30 cellular contexts compared by ENCODE assay signal in genomic region chr1:228292609-228292911, GRCh38.
"Had no signal": no experiment of that assay in that cellular context is flagged by ENCODE, and none has a peak within 500 bp of the region (broad histone marks: within the 10 kb centered on the region; RNA-seq: fewer than 3 reads in every experiment).

No MANE protein-coding gene starts in this region.

- H3K27me3 Mint-ChIP-seq: activated CD8-positive, alpha-beta T cell treated with anti-CD3 and anti-CD28 coated beads for 36 hours; dendritic cell treated with granulocyte-macrophage colony-stimulating factor and Interleukin-4, amounts not matched to agents 40 ng/mL and 50 ng/mL, for 4 days; naive thymus-derived CD4-positive, alpha-beta T cell; stimulated activated naive B cell treated with anti-CD40 and anti-IgM and Interleukin-4, amounts not matched to agents 10 μg/mL and 1 μg/mL and 100 μg/mL, for 72 hours; T-helper 17 cell had no signal

- H3K4me2 ChIP-seq: hepatocyte had no signal

- H3K27me3 ChIP-seq: esophagus squamous epithelium, hepatocyte, neutrophil, sigmoid colon, stomach, thyroid gland, upper lobe of left lung had no signal

- H2AFZ ChIP-seq: hepatocyte had no signal

- ATAC-seq: activated CD8-positive, alpha-beta T cell treated with anti-CD3 and anti-CD28 coated beads for 36 hours; naive thymus-derived CD4-positive, alpha-beta T cell; SK-N-SH treated with all-trans-retinoic acid at 6 μM for 48 hours; stimulated activated naive B cell treated with anti-CD40 and anti-IgM and Interleukin-4, amounts not matched to agents 10 μg/mL and 1 μg/mL and 100 μg/mL, for 72 hours; T-helper 17 cell; WTC11 had no signal

- H3K4me3 Mint-ChIP-seq: activated CD8-positive, alpha-beta T cell treated with anti-CD3 and anti-CD28 coated beads for 36 hours; activated naive CD4-positive, alpha-beta T cell treated with anti-CD3 and anti-CD28 coated beads for 36 hours; dendritic cell treated with granulocyte-macrophage colony-stimulating factor and Interleukin-4, amounts not matched to agents 40 ng/mL and 50 ng/mL, for 4 days; memory B cell; naive thymus-derived CD4-positive, alpha-beta T cell; stimulated activated naive B cell treated with anti-CD40 and anti-IgM and Interleukin-4, amounts not matched to agents 10 μg/mL and 1 μg/mL and 100 μg/mL, for 72 hours; T-helper 17 cell; WTC11 had no signal

- H3K79me2 ChIP-seq: hepatocyte had no signal

- H3K4me1 ChIP-seq: esophagus squamous epithelium, sigmoid colon, stomach, thyroid gland, upper lobe of left lung had no signal

- H3K9me3 ChIP-seq: esophagus squamous epithelium, neutrophil, sigmoid colon, thyroid gland, upper lobe of left lung had no signal

- H3K4me1 Mint-ChIP-seq: WTC11 had no signal

- H3K36me3 ChIP-seq: neutrophil, sigmoid colon, thyroid gland had no signal

- H3K27ac Mint-ChIP-seq: activated CD8-positive, alpha-beta T cell treated with anti-CD3 and anti-CD28 coated beads for 36 hours; activated naive CD4-positive, alpha-beta T cell treated with anti-CD3 and anti-CD28 coated beads for 36 hours; dendritic cell treated with granulocyte-macrophage colony-stimulating factor and Interleukin-4, amounts not matched to agents 40 ng/mL and 50 ng/mL, for 4 days; memory B cell; stimulated activated naive B cell treated with anti-CD40 and anti-IgM and Interleukin-4, amounts not matched to agents 10 μg/mL and 1 μg/mL and 100 μg/mL, for 72 hours; T-helper 17 cell; WTC11 had no signal

- H3K27ac ChIP-seq: epithelial cell of prostate, esophagus squamous epithelium, hepatocyte, neutrophil, sigmoid colon, stomach, thyroid gland, upper lobe of left lung had no signal

- H3K4me3 ChIP-seq: esophagus squamous epithelium, hepatocyte, sigmoid colon, stomach, thyroid gland, upper lobe of left lung had no signal

- DNase-seq: activated CD4-positive, alpha-beta T cell treated with anti-CD3 and anti-CD28 coated beads for 1 hour; activated CD4-positive, alpha-beta T cell treated with anti-CD3 and anti-CD28 coated beads, Interleukin-2, amount 50 U/mL, for 1 hour; activated CD8-positive, alpha-beta T cell treated with anti-CD3 and anti-CD28 coated beads for 36 hours; activated effector memory CD4-positive, alpha-beta T cell treated with anti-CD3 and anti-CD28 coated beads, Interleukin-2, amount 50 U/mL, for 16 hours; activated naive CD4-positive, alpha-beta T cell treated with anti-CD3 and anti-CD28 coated beads for 36 hours; activated T-cell treated with anti-CD3 and anti-CD28 coated beads, Interleukin-2, amount 50 U/mL, for 48 hours; amniotic stem cell; central memory CD4-positive, alpha-beta T cell; esophagus squamous epithelium; glutamatergic neuron; islet precursor cell; midbrain; naive thymus-derived CD4-positive, alpha-beta T cell; sigmoid colon; small intestine; stimulated activated CD4-positive, alpha-beta T cell treated with anti-CD3 and anti-CD28 coated beads, Interleukin-1b, Interleukin-23, amount 100 ng/mL, for 48 hours; stimulated activated CD4-positive, alpha-beta T cell treated with anti-CD3 and anti-CD28 coated beads, Interleukin-4, amount 100 ng/mL, for 4 hours; stimulated activated CD8-positive, alpha-beta memory T cell treated with anti-CD3 and anti-CD28 coated beads, Interleukin-4, amount 100 ng/mL, for 48 hours; stimulated activated naive B cell treated with anti-CD40 and anti-IgM and Interleukin-4, amounts not matched to agents 10 μg/mL and 1 μg/mL and 100 μg/mL, for 72 hours; stomach; thyroid gland had no signal
